ENCODE assay signal across 8 cellular contexts in the genomic region with DNA sequence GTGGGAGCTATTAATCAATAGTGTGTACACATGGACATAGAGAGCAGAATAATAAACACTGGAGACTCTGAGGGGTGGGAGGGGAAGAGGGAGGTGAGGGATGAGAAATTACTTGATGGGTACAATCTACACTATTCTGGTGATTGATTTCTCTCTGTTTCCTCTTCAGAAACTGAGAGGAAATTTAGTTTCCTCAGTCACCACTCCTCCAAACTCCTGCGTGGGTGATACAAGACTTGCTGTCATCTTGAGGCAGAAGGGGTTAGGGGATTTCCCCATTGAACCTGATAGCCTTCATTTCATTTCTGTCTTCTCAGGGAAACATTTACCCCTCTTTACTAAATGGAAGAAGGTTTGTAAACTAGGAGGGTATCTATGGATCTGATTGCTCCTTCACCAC.
A peak's percentile ranks its signal among the peaks of the same experiment; 100 is the strongest.
DNase-seq lines count a peak whose midpoint lies in the region; ATAC-seq and TF ChIP-seq lines count a peak whose summit lies in the region.

No MANE protein-coding gene starts in this region.

- intact Hi-C loops in activated naive CD4-positive, alpha-beta T cell treated with anti-CD3 and anti-CD28 coated beads for 36 hours (cut with micrococcal nuclease), result loop anchor here (1.0 kb wide), 5 partner anchors 19 to 448 kb away; no protein-coding TSS in a partner anchor
- intact Hi-C loops in upper lobe of right lung (cut with DNase I) (no loop called here), Right ventricle myocardium inferior (cut with DNase I) (no loop called here)

- no peaks in the 10 kb centered on the region for H3K36me3 ChIP-seq in upper lobe of right lung

- H3K4me1 Mint-ChIP-seq in activated naive CD4-positive, alpha-beta T cell treated with anti-CD3 and anti-CD28 coated beads for 36 hours (ENCODE audit: low read depth), result peaks cover 29% of the 10 kb centered on the region
- no peaks in the 10 kb centered on the region for H3K4me1 Mint-ChIP-seq in WTC11

- TF ChIP-seq CTCF in upper lobe of right lung (IDR thresholded peaks at IDR 0.05) (no peak), WTC11 (IDR thresholded peaks at IDR 0.05) (no peak)

- DNase-seq in activated T-cell treated with anti-CD3 and anti-CD28 coated beads for 4 hours, result peak; percentile 15
- DNase-seq in activated T-cell treated with anti-CD3 and anti-CD28 coated beads, Interleukin-2, amount 50 U/mL, for 1 hour, result no peak
- peak; percentile 76 for DNase-seq in activated naive CD4-positive, alpha-beta T cell treated with anti-CD3 and anti-CD28 coated beads for 36 hours
- DNase-seq in upper lobe of right lung, result no peak
- DNase-seq in cortex of kidney (lab: John Stamatoyannopoulos, UW), result no peak
- no peak for DNase-seq in WTC11 (ENCODE audit: low spot score)
- no peak for DNase-seq in Right ventricle myocardium inferior (ENCODE audit: missing footprints)

- CTCF ChIA-PET in activated naive CD4-positive, alpha-beta T cell treated with anti-CD3 and anti-CD28 coated beads for 36 hours (lab: Charles Lee), result interaction anchor here (0.9 kb wide), 1 partner anchor 23 kb away, joined by 3 read pairs; no protein-coding TSS in a partner anchor
- CTCF ChIA-PET in WTC11 (lab: Charles Lee), result no interaction called here

- peaks cover 3% of the 10 kb centered on the region for H3K27me3 Mint-ChIP-seq in activated naive CD4-positive, alpha-beta T cell treated with anti-CD3 and anti-CD28 coated beads for 36 hours (ENCODE audit: low read depth)
- H3K27me3 Mint-ChIP-seq in WTC11 (ENCODE audit: low read depth), result no peaks in the 10 kb centered on the region

- H3K4me3 ChIP-seq in upper lobe of right lung, result no peak overlapping the region

- ATAC-seq in HG02973 (IDR thresholded peaks at IDR 0.05; ENCODE audit: unreplicated experiment) (peak; percentile 91), upper lobe of right lung (peak; percentile 26), WTC11 (no peak), Right ventricle myocardium inferior (no peak)

- H3K4me3 Mint-ChIP-seq in activated naive CD4-positive, alpha-beta T cell treated with anti-CD3 and anti-CD28 coated beads for 36 hours, result no peak overlapping the region
- H3K4me3 Mint-ChIP-seq in WTC11, result no peak overlapping the region

- H3K27ac ChIP-seq in upper lobe of right lung, result no peak overlapping the region

- no peaks in the 10 kb centered on the region for H3K9me3 ChIP-seq in upper lobe of right lung

- no peaks in the 10 kb centered on the region for H3K9me3 Mint-ChIP-seq in activated naive CD4-positive, alpha-beta T cell treated with anti-CD3 and anti-CD28 coated beads for 36 hours
- H3K9me3 Mint-ChIP-seq in WTC11, result no peaks in the 10 kb centered on the region

- no peaks in the 10 kb centered on the region for H3K4me1 ChIP-seq in upper lobe of right lung

- H3K27me3 ChIP-seq in upper lobe of right lung, result no peaks in the 10 kb centered on the region

- H3K27ac Mint-ChIP-seq in activated naive CD4-positive, alpha-beta T cell treated with anti-CD3 and anti-CD28 coated beads for 36 hours, result no peak overlapping the region
- no peak overlapping the region for H3K27ac Mint-ChIP-seq in WTC11

- peaks cover 3% of the 10 kb centered on the region for H3K36me3 Mint-ChIP-seq in activated naive CD4-positive, alpha-beta T cell treated with anti-CD3 and anti-CD28 coated beads for 36 hours (ENCODE audit: low read depth)
- no peaks in the 10 kb centered on the region for H3K36me3 Mint-ChIP-seq in WTC11

- POLR2A ChIA-PET in WTC11 (lab: Charles Lee), result no interaction called here

TF ChIP-seq in WTC11, 78 proteins besides CTCF, POLR2A, EP300 and RAD21:
- TF ChIP-seq OVOL2 (CRISPR knock-in tag; IDR thresholded peaks at IDR 0.05; ENCODE audit: borderline replicate concordance), result no peak
- TF ChIP-seq ZNF232 (CRISPR knock-in tag; IDR thresholded peaks at IDR 0.05), result no peak
- TF ChIP-seq, protein P1, sequence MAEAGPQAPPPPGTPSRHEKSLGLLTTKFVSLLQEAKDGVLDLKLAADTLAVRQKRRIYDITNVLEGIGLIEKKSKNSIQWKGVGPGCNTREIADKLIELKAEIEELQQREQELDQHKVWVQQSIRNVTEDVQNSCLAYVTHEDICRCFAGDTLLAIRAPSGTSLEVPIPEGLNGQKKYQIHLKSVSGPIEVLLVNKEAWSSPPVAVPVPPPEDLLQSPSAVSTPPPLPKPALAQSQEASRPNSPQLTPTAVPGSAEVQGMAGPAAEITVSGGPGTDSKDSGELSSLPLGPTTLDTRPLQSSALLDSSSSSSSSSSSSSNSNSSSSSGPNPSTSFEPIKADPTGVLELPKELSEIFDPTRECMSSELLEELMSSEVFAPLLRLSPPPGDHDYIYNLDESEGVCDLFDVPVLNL (CRISPR knock-in tag; IDR thresholded peaks at IDR 0.05; ENCODE audit: borderline replicate concordance, low read depth), result no peak
- TF ChIP-seq ERG (CRISPR knock-in tag; IDR thresholded peaks at IDR 0.05), result no peak

Comparison
In these comparisons a context has a peak if more than half of its experiments do, and no peak if none do; other contexts are left out.
1. DNase-seq: peak in activated T-cell treated with anti-CD3 and anti-CD28 coated beads for 4 hours (single experiment) and activated naive CD4-positive, alpha-beta T cell treated with anti-CD3 and anti-CD28 coated beads for 36 hours (single experiment); none in activated T-cell treated with anti-CD3 and anti-CD28 coated beads, Interleukin-2, amount 50 U/mL, for 1 hour (single experiment), upper lobe of right lung (single experiment), cortex of kidney (single experiment), WTC11 (single experiment) and Right ventricle myocardium inferior (single experiment).
2. ATAC-seq: peak in HG02973 (single experiment) and upper lobe of right lung (single experiment); none in WTC11 (single experiment) and Right ventricle myocardium inferior (single experiment).